In genomic region chr1:209805875-209806760, GRCh38 we compare ENCODE assay signal across 8 cellular contexts. TPM values are rescaled to one million over a fixed set of nuclear protein-coding genes. Genes with fewer than 3 reads are reported as not detected.
DNase-seq lines count a peak whose midpoint lies in the region; ATAC-seq, FAIRE-seq and TF ChIP-seq lines count a peak whose summit lies in the region.

TSS of gene IRF6 (minus strand) at chr1:209806142. CDS start at chr1:209801413, 4,729 bp downstream.

- peak; percentile 62 for DNase-seq in AG10803 (ENCODE audit: low read depth)
- DNase-seq in HK-2 (ENCODE audit: unreplicated experiment) = peak; percentile 87
- peak; percentile 54 to 80 (median 71) for DNase-seq in T-helper 1 cell
- peak; percentile 83 for DNase-seq in astrocyte of the hippocampus (ENCODE audit: low read depth, low spot score)
- peak; percentile 97 for DNase-seq in hepatocyte (ENCODE audit: low spot score)
- DNase-seq in gastrocnemius medialis = peak in 1 of 2 donors; percentile 39
- DNase-seq in urothelium cell line (ENCODE audit: low spot score) = no peak

- no peak for FAIRE-seq in urothelium cell line (lab: Jason Lieb, UNC)

- peaks cover 7% of the 10 kb centered on the region for H3K4me1 ChIP-seq in hepatocyte (ENCODE audit: insufficient read depth)
- H3K4me1 ChIP-seq in gastrocnemius medialis = peaks cover 0 to 10% of the 10 kb centered on the region in 2 donors

- H4K20me1 ChIP-seq in hepatocyte (ENCODE audit: insufficient read depth, poor library complexity, severe bottlenecking) = peaks cover 7% of the 10 kb centered on the region

- H3K4me3 ChIP-seq in AG10803 (ENCODE audit: low read length) (peak within 1 kb of the TSS; percentile 56), hepatocyte (peak within 1 kb of the TSS; percentile 44), gastrocnemius medialis (peak within 1 kb of the TSS; percentile 13 to 56 (median 26))

- H3K27me3 ChIP-seq in hepatocyte (no peaks in the 10 kb centered on the region), gastrocnemius medialis (peaks cover 10 to 11% (median 11%) of the 10 kb centered on the region in 3 donors)

- no peaks in the 10 kb centered on the region for H3K36me3 ChIP-seq in hepatocyte (replicated peaks; ENCODE audit: insufficient read depth, low read depth)
- no peaks in the 10 kb centered on the region for H3K36me3 ChIP-seq in gastrocnemius medialis

- peak; percentile 98 for ATAC-seq in GM19452 (IDR thresholded peaks at IDR 0.05; ENCODE audit: unreplicated experiment)
- ATAC-seq in gastrocnemius medialis = peak in 1 of 2 donors; percentile 39

- H3K4me2 ChIP-seq in hepatocyte = peak within 1 kb of the TSS; percentile 74

- WGBS in hepatocyte (ENCODE audit: low lambda C conversion rate, missing lambda C conversion rate) = 4% methylated on average over 45 of the region's 46 CpGs

- TF ChIP-seq CTCF in AG10803 (conservative IDR thresholded peaks at IDR 0.05; ENCODE audit: low read length) = no peak
- TF ChIP-seq CTCF in hepatocyte (IDR thresholded peaks at IDR 0.05; ENCODE audit: poor library complexity) = no peak
- TF ChIP-seq CTCF in gastrocnemius medialis (IDR thresholded peaks at IDR 0.05 in 4 of 5, conservative IDR thresholded peaks at IDR 0.05 in 1 of 5) = no peak

- peak within 1 kb of the TSS; percentile 72 for H2AFZ ChIP-seq in hepatocyte

- H3K9me3 ChIP-seq in hepatocyte (ENCODE audit: low read depth) = no peaks in the 10 kb centered on the region
- no peaks in the 10 kb centered on the region for H3K9me3 ChIP-seq in gastrocnemius medialis

- peaks cover 48% of the 10 kb centered on the region for H3K79me2 ChIP-seq in hepatocyte

- in situ Hi-C loops in gastrocnemius medialis (cut with MboI; ENCODE audit: low sequenced_read_pairs in 4 of 4) = no loop called here

- intact Hi-C loops in gastrocnemius medialis (cut with DNase I; ENCODE audit: low total_unique reads) = no loop called here

- TF ChIP-seq POLR2A in gastrocnemius medialis (IDR thresholded peaks at IDR 0.05) = no peak

- H3K9me2 ChIP-seq in hepatocyte (replicated peaks; ENCODE audit: insufficient read depth) = no peaks in the 10 kb centered on the region

- H3K27ac ChIP-seq in hepatocyte = peak within 1 kb of the TSS; percentile 97
- H3K27ac ChIP-seq in gastrocnemius medialis = no peak within 1 kb of the TSS

RNA-seq across cellular contexts. Expression of gene IRF6, which starts in this region (rescaled TPM):
- total RNA-seq in hepatocyte (34.2 and 35.3 TPM in 2 replicates), gastrocnemius medialis (1 to 10 TPM in 1 of 4 donors, under 1 TPM in 3; 0.31 to 1.7 (median 0.49) TPM)
- 21.3 and 31.0 TPM in 2 replicates for polyA plus RNA-seq in hepatocyte

Comparison
In these comparisons a context has a peak if more than half of its experiments do, and no peak if none do; other contexts are left out.
1. RNA of gene IRF6 (total RNA-seq): 34.2 to 35.3 TPM in hepatocyte; 0.31 to 1.7 TPM in gastrocnemius medialis; every median in the first group is over 10 times any median in the second.
2. Peak in every context shown above with its lines, with median percentiles within 50 percentile points of each other: H3K4me3 ChIP-seq.